13 cellular contexts compared by ENCODE assay signal in genomic region chr7:135771961-135772638, GRCh38. TPM values are rescaled to one million over a fixed set of nuclear protein-coding genes. Genes with fewer than 3 reads are reported as not detected.
DNase-seq lines count a peak whose midpoint lies in the region; ATAC-seq and TF ChIP-seq lines count a peak whose summit lies in the region.
"Had no signal": no experiment of that assay in that cellular context is flagged by ENCODE, and none has a peak within 500 bp of the region (broad histone marks: within the 10 kb centered on the region; RNA-seq: fewer than 3 reads in every experiment).

No MANE protein-coding gene starts in this region.

- peak overlapping the region; percentile 93 for H2BK120ac ChIP-seq in trophoblast cell (ENCODE audit: insufficient read depth, low read length, poor library complexity)

- ATAC-seq in PC-3: no peak; the same call in 1 of the 2 replicates
- ATAC-seq in mucosa of descending colon: no peak
- no peak for ATAC-seq in HG02759 (IDR thresholded peaks at IDR 0.05; ENCODE audit: unreplicated experiment)

- no peaks in the 10 kb centered on the region for H3F3A ChIP-seq in GM23248 (ENCODE audit: insufficient read depth)
- no peaks in the 10 kb centered on the region for H3F3A ChIP-seq in PC-3 (ENCODE audit: low read length, unreplicated experiment)

- no peaks in the 10 kb centered on the region for H3K36me3 Mint-ChIP-seq in activated CD4-positive, alpha-beta memory T cell treated with anti-CD3 and anti-CD28 coated beads, Interleukin-2, amount 10 ng/mL, durations not matched to agents 7 days and 5 days (ENCODE audit: low read depth)

- H4K12ac ChIP-seq in trophoblast cell (ENCODE audit: low read depth, low read length): no peak overlapping the region

- H3K4me1 ChIP-seq in GM23248 (ENCODE audit: insufficient read depth) (peaks cover 24% of the 10 kb centered on the region), PC-3 (ENCODE audit: insufficient read depth, low read length) (peaks cover 19% of the 10 kb centered on the region), trophoblast cell (ENCODE audit: control insufficient read depth in 1 of 2, insufficient read depth in 2 of 2, low read length in 2 of 2) (peaks cover 24 to 29% of the 10 kb centered on the region in 2 experiments), mucosa of descending colon (ENCODE audit: low read depth) (peaks cover 12% of the 10 kb centered on the region)

- H3K9me2 ChIP-seq in GM23248 (ENCODE audit: insufficient read depth) (no peaks in the 10 kb centered on the region), PC-3 (replicated peaks; ENCODE audit: low read length) (no peaks in the 10 kb centered on the region)

- H3K27me3 ChIP-seq in GM23248 (replicated peaks; ENCODE audit: insufficient read depth) (no peaks in the 10 kb centered on the region), PC-3 (ENCODE audit: low read length) (no peaks in the 10 kb centered on the region), trophoblast cell (ENCODE audit: insufficient read depth, low read length) (no peaks in the 10 kb centered on the region)
- H3K27me3 ChIP-seq: sigmoid colon had no signal

- TF ChIP-seq CTCF in PC-3 (conservative IDR thresholded peaks at IDR 0.05; ENCODE audit: low read depth, low read length): no peak
- TF ChIP-seq CTCF in mucosa of descending colon (IDR thresholded peaks at IDR 0.05): no peak

- BruUV-seq in PC-3 (replicated peaks; lab: Mats Ljungman, UMichigan): no TSS peak

- peak overlapping the region; percentile 71 for H3K4ac ChIP-seq in trophoblast cell (ENCODE audit: low read depth, low read length)

- H3K9me3 Mint-ChIP-seq in activated CD4-positive, alpha-beta memory T cell treated with anti-CD3 and anti-CD28 coated beads, Interleukin-2, amount 10 ng/mL, durations not matched to agents 7 days and 5 days: no peaks in the 10 kb centered on the region
- H3K9me3 Mint-ChIP-seq: activated T-helper 1 cell treated with anti-CD3 and anti-CD28 coated beads, Interleukin-12 subunit alpha, Interleukin-12 subunit beta, Interleukin-2, Interleukin-4 antibody, amounts not matched to agents 30 ng/mL and 10 ng/mL and 1 ng/mL, durations not matched to agents 14 hours and 24 hours and 36 hours had no signal

- H3K14ac ChIP-seq in trophoblast cell (ENCODE audit: low read length): peak overlapping the region; percentile 87

- peaks cover 45% of the 10 kb centered on the region for H3K79me1 ChIP-seq in trophoblast cell (ENCODE audit: low read length)

- H3K4me2 ChIP-seq in GM23248 (ENCODE audit: unreplicated experiment): no peak overlapping the region
- no peak overlapping the region for H3K4me2 ChIP-seq in PC-3 (ENCODE audit: low read length)
- no peak overlapping the region for H3K4me2 ChIP-seq in trophoblast cell (ENCODE audit: low read length)

- no peak overlapping the region for H3K9ac ChIP-seq in GM23248
- no peak overlapping the region for H3K9ac ChIP-seq in PC-3 (ENCODE audit: low read length)
- no peak overlapping the region for H3K9ac ChIP-seq in trophoblast cell (ENCODE audit: low read length)

- DNase-seq in GM23248 (peak; percentile 66), PC-3 (peak; percentile 46), epithelial cell of prostate (ENCODE audit: low read depth, low spot score) (no peak), trophoblast cell (peak in 1 of 2 donors; percentile 20), mucosa of descending colon (no peak), HK-2 (ENCODE audit: unreplicated experiment) (no peak)
- DNase-seq in activated CD4-positive, alpha-beta memory T cell treated with anti-CD3 and anti-CD28 coated beads, Interleukin-2, amount 10 ng/mL, durations not matched to agents 7 days and 5 days: no peak
- DNase-seq: NCI-H345; sigmoid colon; stimulated activated CD8-positive, alpha-beta memory T cell treated with anti-CD3 and anti-CD28 coated beads, Interleukin-4, amount 100 ng/mL, for 48 hours; T-helper 9 cell had no signal

- H3K27me3 Mint-ChIP-seq in activated CD4-positive, alpha-beta memory T cell treated with anti-CD3 and anti-CD28 coated beads, Interleukin-2, amount 10 ng/mL, durations not matched to agents 7 days and 5 days: peaks cover 2% of the 10 kb centered on the region

- peak overlapping the region; percentile 80 for H2AK5ac ChIP-seq in trophoblast cell (ENCODE audit: low read length)

- in situ Hi-C loops in GM23248 (cut with MboI): no loop called here

- POLR2A ChIA-PET in PC-3 (lab: Charles Lee; ENCODE audit: unreplicated experiment): no interaction called here
- POLR2A ChIA-PET in activated CD4-positive, alpha-beta memory T cell treated with anti-CD3 and anti-CD28 coated beads, Interleukin-2, amount 10 ng/mL, durations not matched to agents 7 days and 5 days (lab: Charles Lee): no interaction called here

- H3K9me3 ChIP-seq in GM23248 (ENCODE audit: low read depth): no peaks in the 10 kb centered on the region
- no peaks in the 10 kb centered on the region for H3K9me3 ChIP-seq in PC-3 (ENCODE audit: low read length)
- no peaks in the 10 kb centered on the region for H3K9me3 ChIP-seq in trophoblast cell (ENCODE audit: insufficient read depth, low read depth, low read length)
- no peaks in the 10 kb centered on the region for H3K9me3 ChIP-seq in mucosa of descending colon
- H3K9me3 ChIP-seq: sigmoid colon had no signal

- H3K23ac ChIP-seq in trophoblast cell (ENCODE audit: low read length): no peak overlapping the region

- no peaks in the 10 kb centered on the region for H3K36me3 ChIP-seq in GM23248 (ENCODE audit: low read depth)
- H3K36me3 ChIP-seq in PC-3 (ENCODE audit: low read depth, low read length): no peaks in the 10 kb centered on the region
- no peaks in the 10 kb centered on the region for H3K36me3 ChIP-seq in trophoblast cell (ENCODE audit: control insufficient read depth in 1 of 2, insufficient read depth in 2 of 2, low read length in 2 of 2)
- H3K36me3 ChIP-seq in mucosa of descending colon (ENCODE audit: low read depth): no peaks in the 10 kb centered on the region
- H3K36me3 ChIP-seq: sigmoid colon had no signal

- H3K18ac ChIP-seq in trophoblast cell (ENCODE audit: low read length): peak overlapping the region; percentile 77

- no peaks in the 10 kb centered on the region for H3K4me1 Mint-ChIP-seq in activated CD4-positive, alpha-beta memory T cell treated with anti-CD3 and anti-CD28 coated beads, Interleukin-2, amount 10 ng/mL, durations not matched to agents 7 days and 5 days

- H4K8ac ChIP-seq in trophoblast cell (ENCODE audit: low read depth, low read length): peak overlapping the region; percentile 67

- H3K79me2 ChIP-seq in GM23248 (ENCODE audit: insufficient read depth) (no peaks in the 10 kb centered on the region), PC-3 (ENCODE audit: low read length) (no peaks in the 10 kb centered on the region), trophoblast cell (ENCODE audit: control insufficient read depth, insufficient read depth, low read length, poor library complexity) (no peaks in the 10 kb centered on the region)

- peak overlapping the region; percentile 92 for H2BK5ac ChIP-seq in trophoblast cell (ENCODE audit: low read depth, low read length, poor library complexity)

- no peak overlapping the region for H3K27ac Mint-ChIP-seq in activated CD4-positive, alpha-beta memory T cell treated with anti-CD3 and anti-CD28 coated beads, Interleukin-2, amount 10 ng/mL, durations not matched to agents 7 days and 5 days
- H3K27ac Mint-ChIP-seq: activated T-helper 1 cell treated with anti-CD3 and anti-CD28 coated beads, Interleukin-12 subunit alpha, Interleukin-12 subunit beta, Interleukin-2, Interleukin-4 antibody, amounts not matched to agents 30 ng/mL and 10 ng/mL and 1 ng/mL, durations not matched to agents 14 hours and 24 hours and 36 hours had no signal

- no peak overlapping the region for H3K4me3 Mint-ChIP-seq in activated CD4-positive, alpha-beta memory T cell treated with anti-CD3 and anti-CD28 coated beads, Interleukin-2, amount 10 ng/mL, durations not matched to agents 7 days and 5 days
- H3K4me3 Mint-ChIP-seq: activated T-helper 1 cell treated with anti-CD3 and anti-CD28 coated beads, Interleukin-12 subunit alpha, Interleukin-12 subunit beta, Interleukin-2, Interleukin-4 antibody, amounts not matched to agents 30 ng/mL and 10 ng/mL and 1 ng/mL, durations not matched to agents 14 hours and 24 hours and 36 hours had no signal

- H2AFZ ChIP-seq in GM23248 (peak overlapping the region; percentile 65), PC-3 (ENCODE audit: low read length) (no peak overlapping the region), trophoblast cell (ENCODE audit: insufficient read depth, low read length, poor library complexity) (no peak overlapping the region)

- H3K27ac ChIP-seq in GM23248: no peak overlapping the region
- H3K27ac ChIP-seq in PC-3 (ENCODE audit: low read length): no peak overlapping the region
- peak overlapping the region; percentile 26 for H3K27ac ChIP-seq in epithelial cell of prostate
- peak overlapping the region; percentile 88 for H3K27ac ChIP-seq in trophoblast cell (ENCODE audit: low read depth, low read length)

- CTCF ChIA-PET in PC-3 (lab: Charles Lee): interaction anchor here (1.0 kb wide), 1 partner anchor 99 kb away, joined by 6 read pairs; no protein-coding TSS in a partner anchor
- CTCF ChIA-PET in activated CD4-positive, alpha-beta memory T cell treated with anti-CD3 and anti-CD28 coated beads, Interleukin-2, amount 10 ng/mL, durations not matched to agents 7 days and 5 days (lab: Charles Lee): no interaction called here

- intact Hi-C loops in PC-3 (cut with micrococcal nuclease) (loop anchor here (10.0 kb wide), 1 partner anchor 57 kb away; no protein-coding TSS in a partner anchor), mucosa of descending colon (cut with DNase I, micrococcal nuclease) (no loop called here)

- H3K4me3 ChIP-seq in GM23248 (no peak overlapping the region), PC-3 (ENCODE audit: low read length) (no peak overlapping the region), trophoblast cell (ENCODE audit: low read depth, low read length) (no peak overlapping the region), mucosa of descending colon (no peak overlapping the region)
- H3K4me3 ChIP-seq: sigmoid colon had no signal

- peak overlapping the region; percentile 98 for H4K91ac ChIP-seq in trophoblast cell (ENCODE audit: low read depth, low read length)

- H2BK12ac ChIP-seq in trophoblast cell (ENCODE audit: low read length): peak overlapping the region; percentile 90

- WGBS in GM23248 (ENCODE audit: low coverage in 1 of 2, low lambda C conversion rate in 2 of 2, missing lambda C conversion rate in 2 of 2), 2 experiments: 68 to 71% methylated on average over 4 of the region's 4 CpGs
- WGBS in trophoblast cell (ENCODE audit: extremely low coverage, insufficient coverage, insufficient read length): no CpG with 5 or more reads among the region's 4 CpGs

- H4K20me1 ChIP-seq in GM23248 (ENCODE audit: insufficient read depth) (no peaks in the 10 kb centered on the region), PC-3 (ENCODE audit: low read length) (no peaks in the 10 kb centered on the region)

RNA-seq across cellular contexts. Expression of gene FAM180A, which starts 23.5 kb away (rescaled TPM):
- 53.5 and 60.1 TPM in 2 replicates for total RNA-seq in GM23248 (2014; rRNA removed; shearing (Covaris generic))
- 50.3 and 52.5 TPM in 2 replicates for polyA plus RNA-seq in GM23248 (2016; fragmentation: Nextera tagmentation; extraction: Ambion mirVana)
- not detected in 2 replicates for total RNA-seq in PC-3 (2014; rRNA removed)
- polyA plus RNA-seq in trophoblast cell (2013): 0.18 and 0.21 TPM in 2 replicates
- not detected for total RNA-seq in activated CD4-positive, alpha-beta memory T cell treated with anti-CD3 and anti-CD28 coated beads, Interleukin-2, amount 10 ng/mL, durations not matched to agents 7 days and 5 days
- total RNA-seq in mucosa of descending colon: 1 to 10 TPM in 2 of 3 donors, under 1 TPM in 1; 0.26 to 3.5 (median 1.3) TPM
- total RNA-seq: activated T-helper 1 cell treated with anti-CD3 and anti-CD28 coated beads, Interleukin-12 subunit alpha, Interleukin-12 subunit beta, Interleukin-2, Interleukin-4 antibody, amounts not matched to agents 30 ng/mL and 10 ng/mL and 1 ng/mL, durations not matched to agents 14 hours and 24 hours and 36 hours had no signal

RNA-seq across cellular contexts. Expression of gene SLC13A4, which starts 44.1 kb away (rescaled TPM):
- total RNA-seq in GM23248 (2014; rRNA removed; shearing (Covaris generic)): 0.11 TPM in 1 of 2 replicates, not detected in the other
- 0.62 and 1.9 TPM in 2 replicates for polyA plus RNA-seq in GM23248 (2016; fragmentation: Nextera tagmentation; extraction: Ambion mirVana)
- total RNA-seq in PC-3 (2014; rRNA removed) (not detected in 2 replicates), mucosa of descending colon (not detected)
- polyA plus RNA-seq in trophoblast cell (2013): 437 and 491 TPM in 2 replicates
- total RNA-seq in activated CD4-positive, alpha-beta memory T cell treated with anti-CD3 and anti-CD28 coated beads, Interleukin-2, amount 10 ng/mL, durations not matched to agents 7 days and 5 days: not detected
- total RNA-seq: activated T-helper 1 cell treated with anti-CD3 and anti-CD28 coated beads, Interleukin-12 subunit alpha, Interleukin-12 subunit beta, Interleukin-2, Interleukin-4 antibody, amounts not matched to agents 30 ng/mL and 10 ng/mL and 1 ng/mL, durations not matched to agents 14 hours and 24 hours and 36 hours had no signal

Comparison
In these comparisons a context has a peak if more than half of its experiments do, and no peak if none do; other contexts are left out.
1. DNase-seq: peak in GM23248 (single experiment) and PC-3 (single experiment); none in epithelial cell of prostate (single experiment), activated CD4-positive, alpha-beta memory T cell treated with anti-CD3 and anti-CD28 coated beads, Interleukin-2, amount 10 ng/mL, durations not matched to agents 7 days and 5 days (single experiment), mucosa of descending colon (0 of 3) and HK-2 (single experiment).
2. H3K27ac ChIP-seq: peak in epithelial cell of prostate (single experiment) and trophoblast cell (single experiment); none in GM23248 (single experiment) and PC-3 (single experiment).
3. RNA of gene FAM180A, which starts 23.5 kb away (total RNA-seq): 53.5 to 60.1 TPM in GM23248; 0.26 to 3.5 TPM in mucosa of descending colon, not detected in PC-3 and not detected in activated CD4-positive, alpha-beta memory T cell treated with anti-CD3 and anti-CD28 coated beads, Interleukin-2, amount 10 ng/mL, durations not matched to agents 7 days and 5 days; every median in the first group is over 10 times any median in the second.